14 cellular contexts compared by ENCODE assay signal in the genomic region with DNA sequence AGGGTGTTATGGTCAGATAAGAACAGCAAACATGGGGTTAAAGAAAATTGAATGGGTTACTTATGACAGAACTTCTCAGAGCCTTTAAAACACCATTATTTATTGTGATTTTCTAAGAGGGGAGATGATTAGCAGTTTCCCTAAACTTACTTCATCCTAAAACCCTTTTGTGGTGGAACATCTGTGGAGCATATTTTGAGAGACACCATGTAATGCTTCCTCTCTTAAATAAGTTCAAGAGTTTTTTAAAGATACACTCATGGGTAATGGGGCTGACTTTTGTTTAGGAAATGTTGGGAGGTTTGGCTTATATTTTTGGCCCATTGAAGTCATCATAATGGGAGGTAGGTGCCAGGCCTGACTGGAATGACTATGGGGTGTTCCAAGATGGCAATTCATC. TPM values are rescaled to one million over a fixed set of nuclear protein-coding genes. Genes with fewer than 3 reads are reported as not detected.
DNase-seq lines count a peak whose midpoint lies in the region; ATAC-seq and TF ChIP-seq lines count a peak whose summit lies in the region.
"Had no signal": no experiment of that assay in that cellular context is flagged by ENCODE, and none has a peak within 500 bp of the region (broad histone marks: within the 10 kb centered on the region; RNA-seq: fewer than 3 reads in every experiment).

No MANE protein-coding gene starts in this region.

- DNase-seq in activated CD8-positive, alpha-beta memory T cell treated with anti-CD3 and anti-CD28 coated beads, Interleukin-2, amount 10 ng/mL, durations not matched to agents 7 days and 5 days: no peak
- DNase-seq in activated CD8-positive, alpha-beta memory T cell treated with anti-CD3 and anti-CD28 coated beads, Interleukin-2, amount 50 U/mL, for 48 hours: no peak
- DNase-seq in T-cell (no peak), fibroblast of mammary gland (ENCODE audit: low read depth) (peak; percentile 48), DMS53 (lab: John Stamatoyannopoulos, UW) (no peak), AML-193 (lab: John Stamatoyannopoulos, UW) (no peak)
- DNase-seq: activated CD4-positive, alpha-beta T cell treated with anti-CD3 and anti-CD28 coated beads for 4 hours; amniotic stem cell; NCI-H187 treated with DMSO at 0.1 percent for 48 hours; NCI-H774 had no signal

- no peaks in the 10 kb centered on the region for H3K9me3 ChIP-seq in subcutaneous abdominal adipose tissue (ENCODE audit: control insufficient read depth in 5 of 5, low read length in 5 of 5)
- H3K9me3 ChIP-seq: SJSA1 had no signal

- H3K4me1 ChIP-seq in subcutaneous abdominal adipose tissue (ENCODE audit: control insufficient read depth in 5 of 5, insufficient read depth in 5 of 5, low read length in 5 of 5): peaks cover 8 to 88% (median 66%) of the 10 kb centered on the region in 5 donors

- H3K27me3 ChIP-seq in subcutaneous abdominal adipose tissue (ENCODE audit: control insufficient read depth in 5 of 5, insufficient read depth in 4 of 5, low read length in 5 of 5): no peaks in the 10 kb centered on the region
- H3K27me3 ChIP-seq: SJSA1 had no signal

- ATAC-seq in activated CD8-positive, alpha-beta memory T cell treated with anti-CD3 and anti-CD28 coated beads, Interleukin-2, amount 10 ng/mL, durations not matched to agents 7 days and 5 days: no peak
- ATAC-seq in T-cell (replicated peaks in 1 of 4) (no peak), HG03460 (IDR thresholded peaks at IDR 0.05; ENCODE audit: unreplicated experiment) (no peak)

- peak overlapping the region; percentile 99 for H3K27ac Mint-ChIP-seq in activated CD8-positive, alpha-beta memory T cell treated with anti-CD3 and anti-CD28 coated beads, Interleukin-2, amount 10 ng/mL, durations not matched to agents 7 days and 5 days
- H3K27ac Mint-ChIP-seq in T-cell: peak overlapping the region; percentile 99

- H3K4me3 Mint-ChIP-seq in activated CD8-positive, alpha-beta memory T cell treated with anti-CD3 and anti-CD28 coated beads, Interleukin-2, amount 10 ng/mL, durations not matched to agents 7 days and 5 days: no peak overlapping the region
- peak overlapping the region in 1 of 3 donors; percentile 84 for H3K4me3 Mint-ChIP-seq in T-cell

- CTCF ChIA-PET in activated CD8-positive, alpha-beta memory T cell treated with anti-CD3 and anti-CD28 coated beads, Interleukin-2, amount 10 ng/mL, durations not matched to agents 7 days and 5 days (lab: Charles Lee): no interaction called here
- CTCF ChIA-PET in T-cell (lab: Charles Lee): interaction anchor here in 1 of 2 donors (0.9 kb wide), 1 partner anchor 35 kb away, joined by 3 read pairs; no protein-coding TSS in a partner anchor

- no peaks in the 10 kb centered on the region for H3K9me3 Mint-ChIP-seq in activated CD8-positive, alpha-beta memory T cell treated with anti-CD3 and anti-CD28 coated beads, Interleukin-2, amount 10 ng/mL, durations not matched to agents 7 days and 5 days (ENCODE audit: low read depth)
- no peaks in the 10 kb centered on the region for H3K9me3 Mint-ChIP-seq in T-cell

- peaks cover 9% of the 10 kb centered on the region for H3K36me3 Mint-ChIP-seq in activated CD8-positive, alpha-beta memory T cell treated with anti-CD3 and anti-CD28 coated beads, Interleukin-2, amount 10 ng/mL, durations not matched to agents 7 days and 5 days
- H3K36me3 Mint-ChIP-seq in T-cell: no peaks in the 10 kb centered on the region

- H3K4me1 Mint-ChIP-seq in activated CD8-positive, alpha-beta memory T cell treated with anti-CD3 and anti-CD28 coated beads, Interleukin-2, amount 10 ng/mL, durations not matched to agents 7 days and 5 days: peaks cover 91% of the 10 kb centered on the region
- peaks cover 95 to 100% (median 99%) of the 10 kb centered on the region in 3 donors for H3K4me1 Mint-ChIP-seq in T-cell

- no peak overlapping the region for H3K9ac ChIP-seq in subcutaneous abdominal adipose tissue (ENCODE audit: low read length in 5 of 5)

- H3K27me3 Mint-ChIP-seq in activated CD8-positive, alpha-beta memory T cell treated with anti-CD3 and anti-CD28 coated beads, Interleukin-2, amount 10 ng/mL, durations not matched to agents 7 days and 5 days: no peaks in the 10 kb centered on the region
- no peaks in the 10 kb centered on the region for H3K27me3 Mint-ChIP-seq in T-cell

- no peaks in the 10 kb centered on the region for H3K36me3 ChIP-seq in subcutaneous abdominal adipose tissue (ENCODE audit: control insufficient read depth in 5 of 5, insufficient read depth in 5 of 5, low read length in 5 of 5)
- H3K36me3 ChIP-seq: SJSA1 had no signal

- H3K4me3 ChIP-seq in fibroblast of mammary gland (ENCODE audit: control insufficient read depth, low read depth, low read length) (no peak overlapping the region), subcutaneous abdominal adipose tissue (ENCODE audit: low read depth in 1 of 5, low read length in 5 of 5) (no peak overlapping the region)
- H3K4me3 ChIP-seq: SJSA1, smooth muscle cell had no signal

- no peak for TF ChIP-seq CTCF in fibroblast of mammary gland (conservative IDR thresholded peaks at IDR 0.05; ENCODE audit: control insufficient read depth, insufficient read depth, low read depth, low read length)

- H3K27ac ChIP-seq in subcutaneous abdominal adipose tissue (ENCODE audit: low read depth, low read length): peak overlapping the region; percentile 28
- H3K27ac ChIP-seq: SJSA1 had no signal

- POLR2A ChIA-PET in T-cell (lab: Charles Lee): interaction anchor here in 1 of 2 donors (0.6 to 3.2 kb wide), 2 partner anchors 8 to 12 kb away, joined by 6 to 20 read pairs; partner anchors contain the start of gene PDCD4

RNA-seq across cellular contexts. Expression of gene PDCD4, which starts 8.4 kb away (rescaled TPM):
- total RNA-seq in activated CD8-positive, alpha-beta memory T cell treated with anti-CD3 and anti-CD28 coated beads, Interleukin-2, amount 10 ng/mL, durations not matched to agents 7 days and 5 days: 100 to 1,000 TPM in 1 of 2 experiments, 10 to 100 TPM in 1; 74.0 to 115 TPM
- 100 to 1,000 TPM; 239 to 335 (median 309) TPM for total RNA-seq in T-cell

RNA-seq across cellular contexts. Expression of gene BBIP1, which starts 55.6 kb away (rescaled TPM):
- total RNA-seq in activated CD8-positive, alpha-beta memory T cell treated with anti-CD3 and anti-CD28 coated beads, Interleukin-2, amount 10 ng/mL, durations not matched to agents 7 days and 5 days: 10 to 100 TPM; 23.1 to 24.8 TPM
- 10 to 100 TPM; 28.6 to 36.6 (median 32.0) TPM for total RNA-seq in T-cell

RNA-seq across cellular contexts. Expression of gene SHOC2, which starts 56.0 kb away (rescaled TPM):
- total RNA-seq in activated CD8-positive, alpha-beta memory T cell treated with anti-CD3 and anti-CD28 coated beads, Interleukin-2, amount 10 ng/mL, durations not matched to agents 7 days and 5 days: 10 to 100 TPM; 39.3 to 43.2 TPM
- 10 to 100 TPM; 53.3 to 65.1 (median 54.0) TPM for total RNA-seq in T-cell
